In the genomic region with DNA sequence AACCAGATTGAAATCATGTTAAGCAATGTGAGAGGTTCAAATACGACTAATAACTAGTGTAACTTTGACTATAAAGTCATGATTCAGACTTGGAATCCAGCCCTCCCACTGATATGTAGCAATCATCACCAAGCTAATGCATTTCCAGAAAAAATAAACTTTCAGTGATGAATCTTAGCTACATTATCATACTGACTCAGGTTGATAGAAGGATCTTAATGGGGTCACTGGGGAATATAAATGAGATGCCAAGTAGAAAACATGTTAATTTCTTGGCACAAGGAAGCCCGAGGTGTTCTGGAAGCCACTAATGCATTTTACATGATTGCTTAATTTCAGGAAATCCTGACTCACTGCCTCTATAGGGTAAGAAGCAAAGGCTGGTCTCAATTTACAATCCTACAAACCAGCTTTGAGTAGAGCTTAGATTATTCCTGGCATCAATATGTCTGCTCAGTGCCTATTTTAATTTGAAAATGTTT, we compare ENCODE assay signal across 1 cellular context.
TF ChIP-seq lines count a peak whose summit lies in the region.

No MANE protein-coding gene starts in this region.

TF ChIP-seq in SK-N-SH treated with all-trans-retinoic acid at 6 μM for 48 hours, 23 proteins besides CTCF, POLR2A, EP300 and RAD21 (continued from another document):
- TF ChIP-seq ZNF8 (CRISPR knock-in tag; IDR thresholded peaks at IDR 0.05) = no peak; the same call in 1 of the 2 replicates
- no peak for TF ChIP-seq TCF4 (CRISPR knock-in tag; IDR thresholded peaks at IDR 0.05; ENCODE audit: borderline replicate concordance)
- TF ChIP-seq SNAI2 (CRISPR knock-in tag; IDR thresholded peaks at IDR 0.05) = 0 out of 2 replicates have a peak, but pooled peaks have one; percentile 54
- TF ChIP-seq CREB5 (CRISPR knock-in tag; IDR thresholded peaks at IDR 0.05; ENCODE audit: low read depth) = no peak; the same call in 1 of the 2 replicates
